ENCODE assay signal across 10 cellular contexts in genomic region chr2:212546669-212547068, GRCh38. TPM values are rescaled to one million over a fixed set of nuclear protein-coding genes. Genes with fewer than 3 reads are reported as not detected.
"Had no signal": no experiment of that assay in that cellular context is flagged by ENCODE, and none has a peak within 500 bp of the region (broad histone marks: within the 10 kb centered on the region; RNA-seq: fewer than 3 reads in every experiment).

No MANE protein-coding gene starts in this region.

- H3K4me3 ChIP-seq: GM23248, HAP-1 had no signal

- H3K9me3 ChIP-seq: HAP-1 had no signal

- DNase-seq: GM23248, GOT3, H7, HFFc6, KBM-7 had no signal

- H3K4me1 ChIP-seq: HAP-1 had no signal

- ATAC-seq: HCT116, HepG2 had no signal

- H3K36me3 ChIP-seq: HAP-1 had no signal

- H3K9ac ChIP-seq: GM23248 had no signal

- H2AFZ ChIP-seq: GM23248 had no signal

- FAIRE-seq: HepG2 had no signal

- H3K27ac ChIP-seq: GM23248, HL-60 had no signal

RNA-seq across cellular contexts. Expression of gene ERBB4, which starts 8.1 kb away (rescaled TPM):
- polyA plus RNA-seq: GM23248, HepG2, IgD-negative memory B cell had no signal
